ENCODE assay signal across 8 cellular contexts in genomic region chr1:236282159-236282716, GRCh38. TPM values are rescaled to one million over a fixed set of nuclear protein-coding genes. Genes with fewer than 3 reads are reported as not detected.
DNase-seq lines count a peak whose midpoint lies in the region; ATAC-seq and TF ChIP-seq lines count a peak whose summit lies in the region.

No MANE protein-coding gene starts in this region.

- DNase-seq in activated T-cell treated with anti-CD3 and anti-CD28 coated beads for 4 hours (peak; percentile 12), activated B cell treated with CpG ODN at 0.5 μM for 24 hours (no peak), esophagus squamous epithelium (lab: John Stamatoyannopoulos, UW) (no peak), gastrocnemius medialis (no peak), NCI-H226 (no peak), islet precursor cell (no peak)
- no peak for DNase-seq in activated T-cell treated with anti-CD3 and anti-CD28 coated beads, Interleukin-2, amount 50 U/mL, for 1 hour

- in situ Hi-C loops in gastrocnemius medialis (cut with MboI; ENCODE audit: low sequenced_read_pairs in 4 of 4) = loop anchor here in 2 of 4 donors (10.0 to 25.0 kb wide), 2 partner anchors 505 to 513 kb away; partner anchors contain the start of gene MTR (in 2 of the 2)

- peak overlapping the region; percentile 97 for H3K4me3 Mint-ChIP-seq in activated B cell treated with CpG ODN at 0.5 μM for 24 hours

- 3 to 5% methylated on average over 16 to 17 of the region's 34 CpGs for WGBS in esophagus squamous epithelium, 2 donors

- ATAC-seq in HG03135 (IDR thresholded peaks at IDR 0.05; ENCODE audit: unreplicated experiment) (peak; percentile 14), activated B cell treated with CpG ODN at 0.5 μM for 24 hours (ENCODE audit: low read depth) (no peak), gastrocnemius medialis (peak in 1 of 2 donors; percentile 47)

- H3K27me3 Mint-ChIP-seq in activated B cell treated with CpG ODN at 0.5 μM for 24 hours = no peaks in the 10 kb centered on the region

- peaks cover 2% of the 10 kb centered on the region for H3K36me3 Mint-ChIP-seq in activated B cell treated with CpG ODN at 0.5 μM for 24 hours (ENCODE audit: low read depth)

- H3K9me3 ChIP-seq in esophagus squamous epithelium (no peaks in the 10 kb centered on the region), gastrocnemius medialis (no peaks in the 10 kb centered on the region)

- H3K4me1 ChIP-seq in esophagus squamous epithelium (peaks cover 0 to 17% (median 7%) of the 10 kb centered on the region in 3 donors), gastrocnemius medialis (peaks cover 9% of the 10 kb centered on the region in 2 donors)

- peak overlapping the region; percentile 89 for H3K27ac Mint-ChIP-seq in activated B cell treated with CpG ODN at 0.5 μM for 24 hours

- H3K27me3 ChIP-seq in esophagus squamous epithelium (peaks cover 0 to 21% (median 0%) of the 10 kb centered on the region in 4 donors), gastrocnemius medialis (peaks cover 0 to 9% (median 6%) of the 10 kb centered on the region in 3 donors)

- H3K27ac ChIP-seq in esophagus squamous epithelium (peak overlapping the region; percentile 76 to 94 (median 84)), gastrocnemius medialis (peak overlapping the region; percentile 66 to 93 (median 86))

- intact Hi-C loops in activated B cell treated with CpG ODN at 0.5 μM for 24 hours (cut with micrococcal nuclease) (loop anchor here (1.0 to 5.0 kb wide), 11 partner anchors 13 to 1910 kb away; partner anchors contain the start of genes B3GALNT2, COA6, HEATR1 and MTR), esophagus squamous epithelium (cut with DNase I) (no loop called here), gastrocnemius medialis (cut with DNase I; ENCODE audit: low total_unique reads) (loop anchor here (5.0 to 10.0 kb wide), 3 partner anchors 240 to 513 kb away; partner anchors contain the start of genes LGALS8, LYST and MTR)

- TF ChIP-seq POLR2A in esophagus squamous epithelium (IDR thresholded peaks at IDR 0.05) (no peak), gastrocnemius medialis (IDR thresholded peaks at IDR 0.05) (no peak)

- peaks cover 40% of the 10 kb centered on the region for H3K4me1 Mint-ChIP-seq in activated B cell treated with CpG ODN at 0.5 μM for 24 hours

- CTCF ChIA-PET in activated B cell treated with CpG ODN at 0.5 μM for 24 hours (lab: Charles Lee) = no interaction called here

- H3K36me3 ChIP-seq in esophagus squamous epithelium (no peaks in the 10 kb centered on the region), gastrocnemius medialis (no peaks in the 10 kb centered on the region)

- POLR2A ChIA-PET in activated B cell treated with CpG ODN at 0.5 μM for 24 hours (lab: Charles Lee) = interaction anchor here (1.0 to 2.9 kb wide), 5 partner anchors 124 to 328 kb away, joined by 3 to 14 read pairs (median 5); partner anchors contain the start of gene GPR137B

- no peaks in the 10 kb centered on the region for H3K9me3 Mint-ChIP-seq in activated B cell treated with CpG ODN at 0.5 μM for 24 hours

- H3K4me3 ChIP-seq in esophagus squamous epithelium = peak overlapping the region; percentile 71 to 99 (median 84)
- H3K4me3 ChIP-seq in gastrocnemius medialis = peak overlapping the region; percentile 82 to 96 (median 94)

- TF ChIP-seq CTCF in activated B cell treated with CpG ODN at 0.5 μM for 24 hours (IDR thresholded peaks at IDR 0.05) (no peak), esophagus squamous epithelium (IDR thresholded peaks at IDR 0.05) (no peak), gastrocnemius medialis (IDR thresholded peaks at IDR 0.05 in 4 of 5, conservative IDR thresholded peaks at IDR 0.05 in 1 of 5) (no peak)

RNA-seq across cellular contexts. Expression of gene ERO1B, which starts 0.5 kb away (rescaled TPM):
- total RNA-seq in activated B cell treated with CpG ODN at 0.5 μM for 24 hours (13.2 and 17.5 TPM in 2 replicates), esophagus squamous epithelium (1 to 10 TPM; 1.2 to 6.3 (median 2.4) TPM), gastrocnemius medialis (10 to 100 TPM in 1 of 4 donors, 1 to 10 TPM in 3; 3.6 to 10.2 (median 5.8) TPM)
